ENCODE assay signal across 11 cellular contexts in genomic region chr17:81309859-81310839, GRCh38. TPM values are rescaled to one million over a fixed set of nuclear protein-coding genes. Genes with fewer than 3 reads are reported as not detected.
DNase-seq lines count a peak whose midpoint lies in the region; FAIRE-seq and TF ChIP-seq lines count a peak whose summit lies in the region.
"Had no signal": no experiment of that assay in that cellular context is flagged by ENCODE, and none has a peak within 500 bp of the region (broad histone marks: within the 10 kb centered on the region; RNA-seq: fewer than 3 reads in every experiment).

No MANE protein-coding gene starts in this region.

- peak overlapping the region; percentile 36; the same call in 1 of the 2 replicates for H3K4me3 ChIP-seq in BE2C (ENCODE audit: low read depth, low read length)
- peak overlapping the region in 1 of 2 donors; percentile 47 for H3K4me3 ChIP-seq in right atrium auricular region
- no peak overlapping the region for H3K4me3 ChIP-seq in trophoblast cell (ENCODE audit: low read depth, low read length)

- peak overlapping the region; percentile 52 for H2AFZ ChIP-seq in trophoblast cell (ENCODE audit: insufficient read depth, low read length, poor library complexity)

- peak overlapping the region; percentile 79 for H2BK120ac ChIP-seq in trophoblast cell (ENCODE audit: insufficient read depth, low read length, poor library complexity)

- H3K27me3 ChIP-seq in BE2C (no peaks in the 10 kb centered on the region), right atrium auricular region (no peaks in the 10 kb centered on the region), trophoblast cell (ENCODE audit: insufficient read depth, low read length) (no peaks in the 10 kb centered on the region)

- peak; percentile 74 for DNase-seq in BE2C
- no peak for DNase-seq in right atrium auricular region (ENCODE audit: low spot score)
- peak; percentile 60 to 78 for DNase-seq in trophoblast cell
- no peak for DNase-seq in C1 segment of cervical spinal cord (lab: John Stamatoyannopoulos, UW)
- no peak for DNase-seq in iPS-NIHi11 (ENCODE audit: low spot score)
- DNase-seq in SW480 (ENCODE audit: low spot score), result no peak
- DNase-seq in HTR-8/SVneo (ENCODE audit: insufficient read length, low spot score), result no peak
- DNase-seq: activated CD4-positive, alpha-beta T cell treated with anti-CD3 and anti-CD28 coated beads, Interleukin-2, amount 50 U/mL, for 4 hours; NCI-H1092; NCI-H526 treated with DMSO at 0.1 percent for 48 hours had no signal

- FAIRE-seq in HTR-8/SVneo (lab: Jason Lieb, UNC), result no peak

- H3K36me3 ChIP-seq in BE2C (no peaks in the 10 kb centered on the region), right atrium auricular region (no peaks in the 10 kb centered on the region), trophoblast cell (ENCODE audit: control insufficient read depth in 1 of 2, insufficient read depth in 2 of 2, low read length in 2 of 2) (no peaks in the 10 kb centered on the region)

- H3K4me2 ChIP-seq in trophoblast cell (ENCODE audit: low read length), result peak overlapping the region; percentile 49

- H4K12ac ChIP-seq in trophoblast cell (ENCODE audit: low read depth, low read length), result peak overlapping the region; percentile 59

- peaks cover 53% of the 10 kb centered on the region for H3K4me1 ChIP-seq in BE2C
- peaks cover 0 to 20% of the 10 kb centered on the region in 2 donors for H3K4me1 ChIP-seq in right atrium auricular region
- H3K4me1 ChIP-seq in trophoblast cell (ENCODE audit: control insufficient read depth in 1 of 2, insufficient read depth in 2 of 2, low read length in 2 of 2), result peaks cover 38 to 44% of the 10 kb centered on the region in 2 experiments

- no peaks in the 10 kb centered on the region for H3K9me3 ChIP-seq in BE2C
- H3K9me3 ChIP-seq in right atrium auricular region, result no peaks in the 10 kb centered on the region
- H3K9me3 ChIP-seq in trophoblast cell (ENCODE audit: insufficient read depth, low read depth, low read length), result no peaks in the 10 kb centered on the region

- no peak overlapping the region for H3K23ac ChIP-seq in trophoblast cell (ENCODE audit: low read length)

- peak overlapping the region; percentile 62 for H4K8ac ChIP-seq in trophoblast cell (ENCODE audit: low read depth, low read length)

- no CpG with 5 or more reads among the region's 36 CpGs for whole genome bisulfite sequencing in trophoblast cell (ENCODE audit: extremely low coverage, insufficient coverage, insufficient read length)

- H3K27ac ChIP-seq in VCaP (peak overlapping the region; percentile 71), right atrium auricular region (peak overlapping the region; percentile 72 to 79), trophoblast cell (ENCODE audit: low read depth, low read length) (peak overlapping the region; percentile 80)

- H2BK5ac ChIP-seq in trophoblast cell (ENCODE audit: low read depth, low read length, poor library complexity), result peak overlapping the region; percentile 15

- H3K9ac ChIP-seq in trophoblast cell (ENCODE audit: low read length), result no peak overlapping the region

- H3K14ac ChIP-seq in trophoblast cell (ENCODE audit: low read length), result peak overlapping the region; percentile 10

- H3K79me2 ChIP-seq in trophoblast cell (ENCODE audit: control insufficient read depth, insufficient read depth, low read length, poor library complexity), result peaks cover 3% of the 10 kb centered on the region

- H4K91ac ChIP-seq in trophoblast cell (ENCODE audit: low read depth, low read length), result peak overlapping the region; percentile 91

- peak overlapping the region; percentile 78 for H2AK5ac ChIP-seq in trophoblast cell (ENCODE audit: low read length)

- peaks cover 35% of the 10 kb centered on the region for H3K79me1 ChIP-seq in trophoblast cell (ENCODE audit: low read length)

- H3K4ac ChIP-seq in trophoblast cell (ENCODE audit: low read depth, low read length), result peak overlapping the region; percentile 50

- no peak for TF ChIP-seq CTCF in BE2C (IDR thresholded peaks at IDR 0.05; ENCODE audit: low read depth, low read length)
- no peak for TF ChIP-seq CTCF in VCaP (conservative IDR thresholded peaks at IDR 0.05)
- TF ChIP-seq CTCF in right atrium auricular region (IDR thresholded peaks at IDR 0.05), result no peak

- peak overlapping the region; percentile 40 for H3K18ac ChIP-seq in trophoblast cell (ENCODE audit: low read length)

- peak overlapping the region; percentile 84 for H2BK12ac ChIP-seq in trophoblast cell (ENCODE audit: low read length)

RNA-seq across cellular contexts. Expression of gene SLC38A10, which starts 15.0 kb away (rescaled TPM):
- polyA plus RNA-seq in BE2C (2012; ENCODE audit: insufficient read depth, insufficient read length, low read depth), result 41.2 TPM
- 10 to 100 TPM; 46.2 to 63.4 TPM for total RNA-seq in right atrium auricular region
- 35.9 and 39.2 TPM in 2 replicates for polyA plus RNA-seq in trophoblast cell (2013)

Comparison
In these comparisons a context has a peak if more than half of its experiments do, and no peak if none do; other contexts are left out.
1. DNase-seq: peak in BE2C (single experiment) and trophoblast cell (2 of 2); none in right atrium auricular region (single experiment), C1 segment of cervical spinal cord (0 of 14), iPS-NIHi11 (single experiment), SW480 (single experiment) and HTR-8/SVneo (single experiment).
2. Peak in every context shown above with its lines, with median percentiles within 50 percentile points of each other: H3K27ac ChIP-seq.